In the genomic region with DNA sequence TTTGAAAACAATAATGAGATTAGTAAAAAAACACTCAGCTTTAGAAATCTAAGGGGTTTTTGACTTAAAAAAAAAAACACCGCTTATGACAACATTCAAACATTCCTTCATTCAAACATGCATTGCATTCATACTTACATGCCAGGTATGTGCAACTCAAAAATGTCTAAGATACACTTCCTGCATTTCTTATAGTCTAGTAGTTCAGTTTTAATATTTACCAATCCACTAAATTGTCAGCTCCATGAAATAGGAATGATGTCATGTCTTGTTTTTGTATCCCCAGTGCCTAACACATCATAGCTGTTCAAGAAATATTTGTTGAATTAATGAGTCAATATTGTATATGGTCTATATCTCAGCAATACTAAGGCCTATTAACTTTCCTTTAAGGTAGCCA, we compare ENCODE assay signal across 23 cellular contexts.
DNase-seq lines count a peak whose midpoint lies in the region; ATAC-seq and FAIRE-seq lines count a peak whose summit lies in the region.
"Had no signal": no experiment of that assay in that cellular context is flagged by ENCODE, and none has a peak within 500 bp of the region (broad histone marks: within the 10 kb centered on the region; RNA-seq: fewer than 3 reads in every experiment).

No MANE protein-coding gene starts in this region.

- ATAC-seq in GM21576 (IDR thresholded peaks at IDR 0.05; ENCODE audit: unreplicated experiment) (no peak), HG03025 (IDR thresholded peaks at IDR 0.05; ENCODE audit: low FRiP score, unreplicated experiment) (no peak)

- DNase-seq in EH (ENCODE audit: low read depth) (peak; percentile 34), NCI-H226 (peak; percentile 19), kidney tubule cell (ENCODE audit: low spot score) (peak; percentile 61), medulla oblongata (ENCODE audit: extremely low spot score) (no peak), AG20443 (ENCODE audit: low spot score) (no peak)
- DNase-seq: AML-193; C1 segment of cervical spinal cord; Calu3; CD8-positive, alpha-beta memory T cell; DMS153; GDM1; KBM-7; NCI-H1092; NCI-H1436; NCI-H187 treated with DMSO at 0.1 percent for 48 hours; NCI-H510A treated with DMSO at 0.1 percent for 48 hours; NCI-H748 treated with DMSO at 0.1 percent for 48 hours; NK-92 treated with Interleukin-12 subunit alpha and Interleukin-12 subunit beta, amount 100 ng/mL, for 24 hours; SIG-M5 had no signal

- FAIRE-seq in endometrium (lab: Jason Lieb, UNC): peak; percentile 62
- FAIRE-seq: GM18507 had no signal

Comparison
In these comparisons a context has a peak if more than half of its experiments do, and no peak if none do; other contexts are left out.
1. DNase-seq: peak in EH (single experiment), NCI-H226 (single experiment) and kidney tubule cell (single experiment); none in medulla oblongata (single experiment) and AG20443 (single experiment).